ENCODE assay signal across 1 cellular context in genomic region chr20:38091447-38092216, GRCh38.
A peak's percentile ranks its signal among the peaks of the same experiment; 100 is the strongest.
TF ChIP-seq lines count a peak whose summit lies in the region.

No MANE protein-coding gene starts in this region.

TF ChIP-seq in K562, 482 proteins besides CTCF, POLR2A, EP300 and RAD21 (continued from another document and continues in another):
- TF ChIP-seq, protein P1, sequence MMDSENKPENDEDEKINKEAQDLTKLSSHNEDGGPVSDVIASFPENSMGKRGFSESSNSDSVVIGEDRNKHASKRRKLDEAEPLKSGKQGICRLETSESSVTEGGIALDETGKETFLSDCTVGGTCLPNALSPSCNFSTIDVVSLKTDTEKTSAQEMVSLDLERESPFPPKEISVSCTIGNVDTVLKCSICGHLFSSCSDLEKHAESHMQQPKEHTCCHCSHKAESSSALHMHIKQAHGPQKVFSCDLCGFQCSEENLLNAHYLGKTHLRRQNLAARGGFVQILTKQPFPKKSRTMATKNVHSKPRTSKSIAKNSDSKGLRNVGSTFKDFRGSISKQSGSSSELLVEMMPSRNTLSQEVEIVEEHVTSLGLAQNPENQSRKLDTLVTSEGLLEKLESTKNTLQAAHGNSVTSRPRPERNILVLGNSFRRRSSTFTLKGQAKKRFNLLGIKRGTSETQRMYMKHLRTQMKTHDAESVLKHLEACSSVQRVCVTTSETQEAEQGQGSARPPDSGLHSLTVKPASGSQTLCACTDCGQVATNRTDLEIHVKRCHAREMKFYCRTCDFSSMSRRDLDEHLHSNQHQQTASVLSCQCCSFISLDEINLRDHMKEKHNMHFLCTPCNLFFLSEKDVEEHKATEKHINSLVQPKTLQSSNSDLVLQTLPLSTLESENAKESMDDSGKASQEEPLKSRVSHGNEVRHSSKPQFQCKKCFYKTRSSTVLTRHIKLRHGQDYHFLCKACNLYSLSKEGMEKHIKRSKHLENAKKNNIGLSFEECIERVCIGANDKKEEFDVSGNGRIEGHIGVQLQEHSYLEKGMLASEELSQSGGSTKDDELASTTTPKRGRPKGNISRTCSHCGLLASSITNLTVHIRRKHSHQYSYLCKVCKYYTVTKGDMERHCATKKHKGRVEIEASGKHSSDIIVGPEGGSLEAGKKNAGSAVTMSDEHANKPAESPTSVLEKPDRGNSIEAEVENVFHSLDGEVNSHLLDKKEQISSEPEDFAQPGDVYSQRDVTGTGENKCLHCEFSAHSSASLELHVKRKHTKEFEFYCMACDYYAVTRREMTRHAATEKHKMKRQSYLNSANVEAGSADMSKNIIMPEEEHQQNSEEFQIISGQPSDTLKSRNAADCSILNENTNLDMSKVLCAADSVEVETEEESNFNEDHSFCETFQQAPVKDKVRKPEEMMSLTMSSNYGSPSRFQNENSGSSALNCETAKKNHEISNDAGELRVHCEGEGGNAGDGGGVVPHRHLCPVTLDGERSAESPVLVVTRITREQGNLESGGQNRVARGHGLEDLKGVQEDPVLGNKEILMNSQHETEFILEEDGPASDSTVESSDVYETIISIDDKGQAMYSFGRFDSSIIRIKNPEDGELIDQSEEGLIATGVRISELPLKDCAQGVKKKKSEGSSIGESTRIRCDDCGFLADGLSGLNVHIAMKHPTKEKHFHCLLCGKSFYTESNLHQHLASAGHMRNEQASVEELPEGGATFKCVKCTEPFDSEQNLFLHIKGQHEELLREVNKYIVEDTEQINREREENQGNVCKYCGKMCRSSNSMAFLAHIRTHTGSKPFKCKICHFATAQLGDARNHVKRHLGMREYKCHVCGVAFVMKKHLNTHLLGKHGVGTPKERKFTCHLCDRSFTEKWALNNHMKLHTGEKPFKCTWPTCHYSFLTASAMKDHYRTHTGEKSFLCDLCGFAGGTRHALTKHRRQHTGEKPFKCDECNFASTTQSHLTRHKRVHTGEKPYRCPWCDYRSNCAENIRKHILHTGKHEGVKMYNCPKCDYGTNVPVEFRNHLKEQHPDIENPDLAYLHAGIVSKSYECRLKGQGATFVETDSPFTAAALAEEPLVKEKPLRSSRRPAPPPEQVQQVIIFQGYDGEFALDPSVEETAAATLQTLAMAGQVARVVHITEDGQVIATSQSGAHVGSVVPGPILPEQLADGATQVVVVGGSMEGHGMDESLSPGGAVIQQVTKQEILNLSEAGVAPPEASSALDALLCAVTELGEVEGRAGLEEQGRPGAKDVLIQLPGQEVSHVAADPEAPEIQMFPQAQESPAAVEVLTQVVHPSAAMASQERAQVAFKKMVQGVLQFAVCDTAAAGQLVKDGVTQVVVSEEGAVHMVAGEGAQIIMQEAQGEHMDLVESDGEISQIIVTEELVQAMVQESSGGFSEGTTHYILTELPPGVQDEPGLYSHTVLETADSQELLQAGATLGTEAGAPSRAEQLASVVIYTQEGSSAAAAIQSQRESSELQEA (IDR thresholded peaks at IDR 0.05; ENCODE audit: low read depth), result no peak
- TF ChIP-seq ILK (tag; IDR thresholded peaks at IDR 0.05; ENCODE audit: borderline replicate concordance, low read depth), result no peak
- 0 out of 2 replicates have a peak, but pooled peaks have one; percentile 49 for TF ChIP-seq ZNF444 (CRISPR knock-in tag; IDR thresholded peaks at IDR 0.05)
- no peak for TF ChIP-seq FOS (IDR thresholded peaks at IDR 0.05; ENCODE audit: extremely low read depth, insufficient read length)
- TF ChIP-seq TAF1 (IDR thresholded peaks at IDR 0.05; ENCODE audit: control insufficient read depth, extremely low read depth, insufficient read depth, low read length, severe bottlenecking), result no peak
- no peak for TF ChIP-seq POLR2B (IDR thresholded peaks at IDR 0.05; ENCODE audit: low read depth, partially characterized antibody)
- no peak for TF ChIP-seq KDM4B (IDR thresholded peaks at IDR 0.05; ENCODE audit: borderline replicate concordance in 2 of 2, low read depth in 1 of 2)
- no peak for TF ChIP-seq ID3 (CRISPR knock-in tag; IDR thresholded peaks at IDR 0.05)
- no peak for TF ChIP-seq ID3 (tag; IDR thresholded peaks at IDR 0.05)
- TF ChIP-seq ZNF12 (CRISPR knock-in tag; IDR thresholded peaks at IDR 0.05), result no peak
- TF ChIP-seq NR2C2 (CRISPR knock-in tag; IDR thresholded peaks at IDR 0.05), result no peak
- TF ChIP-seq NR2C2 (tag; IDR thresholded peaks at IDR 0.05), result no peak; the same call in 1 of the 2 replicates
- no peak for TF ChIP-seq NR1H2 (CRISPR knock-in tag; IDR thresholded peaks at IDR 0.05)
- no peak for TF ChIP-seq NR4A1 (CRISPR knock-in tag; IDR thresholded peaks at IDR 0.05)
- no peak for TF ChIP-seq NR4A1 (tag; IDR thresholded peaks at IDR 0.05)
- no peak for TF ChIP-seq HEY1 (CRISPR knock-in tag; IDR thresholded peaks at IDR 0.05; ENCODE audit: borderline replicate concordance)
- TF ChIP-seq XRCC4 (IDR thresholded peaks at IDR 0.05; ENCODE audit: extremely low read depth, insufficient read depth, insufficient read length), result no peak
- no peak for TF ChIP-seq EWSR1 (IDR thresholded peaks at IDR 0.05; ENCODE audit: borderline replicate concordance, low read depth, partially characterized antibody)
- TF ChIP-seq ZNF263 (CRISPR knock-in tag; IDR thresholded peaks at IDR 0.05; ENCODE audit: borderline replicate concordance), result no peak
- no peak for TF ChIP-seq MCM7 (IDR thresholded peaks at IDR 0.05)
- no peak for TF ChIP-seq ZFP1 (CRISPR knock-in tag; IDR thresholded peaks at IDR 0.05)
- TF ChIP-seq, protein P2, sequence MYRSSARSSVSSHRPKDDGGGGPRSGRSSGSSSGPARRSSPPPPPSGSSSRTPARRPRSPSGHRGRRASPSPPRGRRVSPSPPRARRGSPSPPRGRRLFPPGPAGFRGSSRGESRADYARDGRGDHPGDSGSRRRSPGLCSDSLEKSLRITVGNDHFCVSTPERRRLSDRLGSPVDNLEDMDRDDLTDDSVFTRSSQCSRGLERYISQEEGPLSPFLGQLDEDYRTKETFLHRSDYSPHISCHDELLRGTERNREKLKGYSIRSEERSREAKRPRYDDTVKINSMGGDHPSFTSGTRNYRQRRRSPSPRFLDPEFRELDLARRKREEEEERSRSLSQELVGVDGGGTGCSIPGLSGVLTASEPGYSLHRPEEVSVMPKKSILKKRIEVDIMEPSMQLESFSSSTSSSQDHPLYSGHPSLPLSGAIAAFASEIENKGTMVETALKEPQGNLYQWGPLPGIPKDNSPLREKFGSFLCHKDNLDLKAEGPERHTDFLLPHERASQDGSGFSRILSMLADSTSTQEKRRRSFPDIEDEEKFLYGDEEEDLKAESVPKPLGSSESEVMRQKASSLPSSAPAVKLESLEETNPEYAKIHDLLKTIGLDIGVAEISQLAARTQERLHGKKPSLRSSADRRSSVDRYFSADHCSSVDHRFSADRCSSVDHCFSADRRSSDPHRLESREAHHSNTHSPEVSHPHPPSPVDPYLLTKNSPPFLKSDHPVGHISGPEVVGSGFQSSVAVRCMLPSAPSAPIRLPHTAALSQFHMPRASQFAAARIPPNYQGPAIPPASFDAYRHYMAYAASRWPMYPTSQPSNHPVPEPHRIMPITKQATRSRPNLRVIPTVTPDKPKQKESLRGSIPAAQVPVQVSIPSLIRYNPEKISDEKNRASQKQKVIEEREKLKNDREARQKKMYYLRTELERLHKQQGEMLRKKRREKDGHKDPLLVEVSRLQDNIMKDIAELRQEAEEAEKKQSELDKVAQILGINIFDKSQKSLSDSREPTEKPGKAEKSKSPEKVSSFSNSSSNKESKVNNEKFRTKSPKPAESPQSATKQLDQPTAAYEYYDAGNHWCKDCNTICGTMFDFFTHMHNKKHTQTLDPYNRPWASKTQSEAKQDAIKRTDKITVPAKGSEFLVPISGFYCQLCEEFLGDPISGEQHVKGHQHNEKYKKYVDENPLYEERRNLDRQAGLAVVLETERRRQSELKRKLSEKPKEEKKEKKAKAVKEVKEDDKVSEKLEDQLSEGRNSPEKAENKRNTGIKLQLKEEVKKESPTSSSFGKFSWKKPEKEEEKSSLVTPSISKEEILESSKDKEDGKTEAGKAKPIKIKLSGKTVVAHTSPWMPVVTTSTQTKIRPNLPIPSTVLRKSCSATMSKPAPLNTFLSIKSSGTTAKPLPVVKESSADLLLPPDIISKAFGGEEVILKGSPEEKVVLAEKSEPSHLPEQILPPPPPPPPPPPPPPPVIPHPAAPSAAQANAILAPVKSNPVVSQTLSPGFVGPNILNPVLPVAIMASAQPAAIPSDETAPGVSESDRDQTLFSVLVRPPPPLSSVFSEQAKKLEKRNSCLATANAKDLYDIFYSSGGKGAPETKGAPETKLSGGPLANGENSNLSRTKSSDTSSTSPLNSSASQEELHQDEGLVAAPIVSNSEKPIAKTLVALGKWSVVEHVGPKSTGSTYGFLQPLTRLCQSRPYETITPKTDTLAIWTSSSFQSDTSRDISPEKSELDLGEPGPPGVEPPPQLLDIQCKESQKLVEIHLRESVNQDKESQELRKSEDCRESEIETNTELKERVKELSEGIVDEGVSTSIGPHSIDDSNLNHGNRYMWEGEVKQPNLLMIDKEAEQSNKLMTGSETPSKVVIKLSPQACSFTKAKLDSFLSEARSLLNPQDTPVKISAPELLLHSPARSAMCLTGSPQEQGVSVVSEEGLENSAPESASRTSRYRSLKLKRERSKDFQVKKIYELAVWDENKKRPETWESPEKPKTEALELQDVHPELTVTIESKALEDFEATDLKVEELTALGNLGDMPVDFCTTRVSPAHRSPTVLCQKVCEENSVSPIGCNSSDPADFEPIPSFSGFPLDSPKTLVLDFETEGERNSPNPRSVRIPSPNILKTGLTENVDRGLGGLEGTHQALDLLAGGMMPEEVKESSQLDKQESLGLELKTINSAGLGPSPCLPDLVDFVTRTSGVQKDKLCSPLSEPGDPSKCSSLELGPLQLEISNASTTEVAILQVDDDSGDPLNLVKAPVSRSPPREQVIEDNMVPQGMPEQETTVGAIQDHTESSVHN (IDR thresholded peaks at IDR 0.05; ENCODE audit: borderline replicate concordance in 1 of 2, low read depth in 1 of 2), result no peak
- no peak for TF ChIP-seq RBM15 (IDR thresholded peaks at IDR 0.05; ENCODE audit: insufficient read depth, low read length)
- TF ChIP-seq, protein P3, sequence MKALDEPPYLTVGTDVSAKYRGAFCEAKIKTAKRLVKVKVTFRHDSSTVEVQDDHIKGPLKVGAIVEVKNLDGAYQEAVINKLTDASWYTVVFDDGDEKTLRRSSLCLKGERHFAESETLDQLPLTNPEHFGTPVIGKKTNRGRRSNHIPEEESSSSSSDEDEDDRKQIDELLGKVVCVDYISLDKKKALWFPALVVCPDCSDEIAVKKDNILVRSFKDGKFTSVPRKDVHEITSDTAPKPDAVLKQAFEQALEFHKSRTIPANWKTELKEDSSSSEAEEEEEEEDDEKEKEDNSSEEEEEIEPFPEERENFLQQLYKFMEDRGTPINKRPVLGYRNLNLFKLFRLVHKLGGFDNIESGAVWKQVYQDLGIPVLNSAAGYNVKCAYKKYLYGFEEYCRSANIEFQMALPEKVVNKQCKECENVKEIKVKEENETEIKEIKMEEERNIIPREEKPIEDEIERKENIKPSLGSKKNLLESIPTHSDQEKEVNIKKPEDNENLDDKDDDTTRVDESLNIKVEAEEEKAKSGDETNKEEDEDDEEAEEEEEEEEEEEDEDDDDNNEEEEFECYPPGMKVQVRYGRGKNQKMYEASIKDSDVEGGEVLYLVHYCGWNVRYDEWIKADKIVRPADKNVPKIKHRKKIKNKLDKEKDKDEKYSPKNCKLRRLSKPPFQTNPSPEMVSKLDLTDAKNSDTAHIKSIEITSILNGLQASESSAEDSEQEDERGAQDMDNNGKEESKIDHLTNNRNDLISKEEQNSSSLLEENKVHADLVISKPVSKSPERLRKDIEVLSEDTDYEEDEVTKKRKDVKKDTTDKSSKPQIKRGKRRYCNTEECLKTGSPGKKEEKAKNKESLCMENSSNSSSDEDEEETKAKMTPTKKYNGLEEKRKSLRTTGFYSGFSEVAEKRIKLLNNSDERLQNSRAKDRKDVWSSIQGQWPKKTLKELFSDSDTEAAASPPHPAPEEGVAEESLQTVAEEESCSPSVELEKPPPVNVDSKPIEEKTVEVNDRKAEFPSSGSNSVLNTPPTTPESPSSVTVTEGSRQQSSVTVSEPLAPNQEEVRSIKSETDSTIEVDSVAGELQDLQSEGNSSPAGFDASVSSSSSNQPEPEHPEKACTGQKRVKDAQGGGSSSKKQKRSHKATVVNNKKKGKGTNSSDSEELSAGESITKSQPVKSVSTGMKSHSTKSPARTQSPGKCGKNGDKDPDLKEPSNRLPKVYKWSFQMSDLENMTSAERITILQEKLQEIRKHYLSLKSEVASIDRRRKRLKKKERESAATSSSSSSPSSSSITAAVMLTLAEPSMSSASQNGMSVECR (CRISPR knock-in tag; IDR thresholded peaks at IDR 0.05), result no peak
- TF ChIP-seq CXXC5 (CRISPR knock-in tag; IDR thresholded peaks at IDR 0.05), result no peak; the same call in 1 of the 2 replicates
- no peak for TF ChIP-seq MYNN (IDR thresholded peaks at IDR 0.05)
- TF ChIP-seq MYNN (CRISPR knock-in tag; IDR thresholded peaks at IDR 0.05), result no peak
- TF ChIP-seq ZNF639 (CRISPR knock-in tag; conservative IDR thresholded peaks at IDR 0.05 in 1 of 2, IDR thresholded peaks at IDR 0.05 in 1 of 2), result peak in 1 of 2 experiments; percentile 54; a peak in 1 of 4 replicates
- no peak for TF ChIP-seq FOXO4 (CRISPR knock-in tag; IDR thresholded peaks at IDR 0.05)
- TF ChIP-seq SPI1 (IDR thresholded peaks at IDR 0.05; ENCODE audit: borderline replicate concordance, low read depth, low read length), result no peak
- TF ChIP-seq FOXJ3 (CRISPR knock-in tag; IDR thresholded peaks at IDR 0.05), result no peak
